13 cellular contexts compared by ENCODE assay signal in genomic region chr7:144824360-144824759, GRCh38. TPM values are rescaled to one million over a fixed set of nuclear protein-coding genes. Genes with fewer than 3 reads are reported as not detected.
DNase-seq lines count a peak whose midpoint lies in the region; ATAC-seq and TF ChIP-seq lines count a peak whose summit lies in the region.
"Had no signal": no experiment of that assay in that cellular context is flagged by ENCODE, and none has a peak within 500 bp of the region (broad histone marks: within the 10 kb centered on the region; RNA-seq: fewer than 3 reads in every experiment).

No MANE protein-coding gene starts in this region.

- no peaks in the 10 kb centered on the region for H3K9me3 ChIP-seq in SK-N-MC (ENCODE audit: low read depth, low read length)
- H3K9me3 ChIP-seq in adrenal gland (replicated peaks in 1 of 3) = no peaks in the 10 kb centered on the region
- no peaks in the 10 kb centered on the region for H3K9me3 ChIP-seq in tibial nerve
- H3K9me3 ChIP-seq: BE2C had no signal

- peaks cover 2% of the 10 kb centered on the region for H3K36me3 Mint-ChIP-seq in activated naive CD4-positive, alpha-beta T cell treated with anti-CD3 and anti-CD28 coated beads for 36 hours (ENCODE audit: low read depth)
- H3K36me3 Mint-ChIP-seq in activated naive CD4-positive, alpha-beta T cell treated with anti-CD3 and anti-CD28 coated beads, Interleukin-2, amount 50 U/mL, for 72 hours = peaks cover 0 to 40% of the 10 kb centered on the region in 2 donors
- H3K36me3 Mint-ChIP-seq in stimulated activated memory B cell treated with anti-CD40 and anti-IgM and Interleukin-4, amounts not matched to agents 10 μg/mL and 1 μg/mL and 100 μg/mL, for 72 hours = no peaks in the 10 kb centered on the region

- intact Hi-C loops in activated naive CD4-positive, alpha-beta T cell treated with anti-CD3 and anti-CD28 coated beads for 36 hours (cut with micrococcal nuclease) = loop anchor here (10.0 kb wide), 1 partner anchor 1540 kb away; the partner anchor contains the start of genes CASP2 and TMEM139
- intact Hi-C loops in adrenal gland (cut with DNase I) = no loop called here

- no peak overlapping the region for H3K9ac ChIP-seq in SK-N-MC (ENCODE audit: insufficient read length)

- TF ChIP-seq POLR2A in adrenal gland (IDR thresholded peaks at IDR 0.05) (no peak), tibial nerve (IDR thresholded peaks at IDR 0.05) (no peak)

- CTCF ChIA-PET in activated naive CD4-positive, alpha-beta T cell treated with anti-CD3 and anti-CD28 coated beads for 36 hours (lab: Charles Lee) = no interaction called here

- peaks cover 0 to 22% of the 10 kb centered on the region in 2 donors for H3K4me1 ChIP-seq in adrenal gland (replicated peaks in 1 of 2)
- H3K4me1 ChIP-seq in tibial nerve = peaks cover 0 to 53% (median 5%) of the 10 kb centered on the region in 4 donors
- H3K4me1 ChIP-seq: BE2C had no signal

- TF ChIP-seq EP300 in tibial nerve (IDR thresholded peaks at IDR 0.05) = no peak

- 45 to 54% (median 49%) methylated on average over 3 of the region's 3 CpGs for WGBS in adrenal gland, 4 donors
- WGBS in tibial nerve, 2 donors = 21 to 29% methylated on average over 3 of the region's 3 CpGs

- H3K9me3 Mint-ChIP-seq in activated naive CD4-positive, alpha-beta T cell treated with anti-CD3 and anti-CD28 coated beads for 36 hours = no peaks in the 10 kb centered on the region
- H3K9me3 Mint-ChIP-seq in activated naive CD4-positive, alpha-beta T cell treated with anti-CD3 and anti-CD28 coated beads, Interleukin-2, amount 50 U/mL, for 72 hours = no peaks in the 10 kb centered on the region
- no peaks in the 10 kb centered on the region for H3K9me3 Mint-ChIP-seq in stimulated activated memory B cell treated with anti-CD40 and anti-IgM and Interleukin-4, amounts not matched to agents 10 μg/mL and 1 μg/mL and 100 μg/mL, for 72 hours
- H3K9me3 Mint-ChIP-seq: activated CD4-positive, alpha-beta memory T cell treated with anti-CD3 and anti-CD28 coated beads for 36 hours; stimulated activated naive B cell treated with anti-CD40 and anti-IgM and Interleukin-4, amounts not matched to agents 10 μg/mL and 1 μg/mL and 100 μg/mL, for 72 hours had no signal

- TF ChIP-seq CTCF in fibroblast of the aortic adventitia (IDR thresholded peaks at IDR 0.05; ENCODE audit: insufficient read depth, low read length) (no peak), adrenal gland (IDR thresholded peaks at IDR 0.05) (no peak), tibial nerve (IDR thresholded peaks at IDR 0.05) (no peak)

- no peak for DNase-seq in activated naive CD4-positive, alpha-beta T cell treated with anti-CD3 and anti-CD28 coated beads for 36 hours
- no peak for DNase-seq in activated naive CD4-positive, alpha-beta T cell treated with anti-CD3 and anti-CD28 coated beads, Interleukin-2, amount 50 U/mL, for 72 hours (ENCODE audit: low spot score in 2 of 2)
- DNase-seq in SK-N-MC (ENCODE audit: low read depth, low spot score) (peak; percentile 30), fibroblast of the aortic adventitia (ENCODE audit: low read depth) (peak; percentile 87), adrenal gland (no peak), tibial nerve (ENCODE audit: low spot score in 2 of 2) (no peak)
- DNase-seq in activated effector memory CD4-positive, alpha-beta T cell treated with Interleukin-2 at 50 U/mL for 16 hours = no peak
- DNase-seq: activated CD4-positive, alpha-beta memory T cell treated with anti-CD3 and anti-CD28 coated beads for 36 hours; anterior cingulate cortex; BE2C; KBM-7; stimulated activated naive B cell treated with anti-CD40 and anti-IgM and Interleukin-4, amounts not matched to agents 10 μg/mL and 1 μg/mL and 100 μg/mL, for 72 hours had no signal

- no peak overlapping the region for H3K4me3 ChIP-seq in SK-N-MC
- no peak overlapping the region for H3K4me3 ChIP-seq in fibroblast of the aortic adventitia (ENCODE audit: low read depth, low read length)
- no peak overlapping the region for H3K4me3 ChIP-seq in adrenal gland
- H3K4me3 ChIP-seq in tibial nerve = no peak overlapping the region

- H3K4me1 Mint-ChIP-seq in activated naive CD4-positive, alpha-beta T cell treated with anti-CD3 and anti-CD28 coated beads for 36 hours (ENCODE audit: low read depth) = peaks cover 76% of the 10 kb centered on the region
- H3K4me1 Mint-ChIP-seq in stimulated activated memory B cell treated with anti-CD40 and anti-IgM and Interleukin-4, amounts not matched to agents 10 μg/mL and 1 μg/mL and 100 μg/mL, for 72 hours = peaks cover 54% of the 10 kb centered on the region

- H3K27ac ChIP-seq in SK-N-MC (peak overlapping the region; percentile 45; the same call in 1 of the 2 replicates), adrenal gland (no peak overlapping the region), tibial nerve (no peak overlapping the region)

- no peak overlapping the region for H3K4me3 Mint-ChIP-seq in activated naive CD4-positive, alpha-beta T cell treated with anti-CD3 and anti-CD28 coated beads for 36 hours
- no peak overlapping the region for H3K4me3 Mint-ChIP-seq in stimulated activated memory B cell treated with anti-CD40 and anti-IgM and Interleukin-4, amounts not matched to agents 10 μg/mL and 1 μg/mL and 100 μg/mL, for 72 hours
- H3K4me3 Mint-ChIP-seq: activated CD4-positive, alpha-beta memory T cell treated with anti-CD3 and anti-CD28 coated beads for 36 hours had no signal

- no peak for ATAC-seq in activated naive CD4-positive, alpha-beta T cell treated with anti-CD3 and anti-CD28 coated beads, Interleukin-2, amount 50 U/mL, for 72 hours
- ATAC-seq in stimulated activated memory B cell treated with anti-CD40 and anti-IgM and Interleukin-4, amounts not matched to agents 10 μg/mL and 1 μg/mL and 100 μg/mL, for 72 hours = no peak
- ATAC-seq: stimulated activated naive B cell treated with anti-CD40 and anti-IgM and Interleukin-4, amounts not matched to agents 10 μg/mL and 1 μg/mL and 100 μg/mL, for 72 hours had no signal

- no peaks in the 10 kb centered on the region for H3K27me3 ChIP-seq in adrenal gland
- H3K27me3 ChIP-seq in tibial nerve = no peaks in the 10 kb centered on the region
- H3K27me3 ChIP-seq: BE2C had no signal

- H3K36me3 ChIP-seq in SK-N-MC (ENCODE audit: insufficient read depth, low read length) (no peaks in the 10 kb centered on the region), adrenal gland (replicated peaks in 1 of 2) (no peaks in the 10 kb centered on the region), tibial nerve (no peaks in the 10 kb centered on the region)
- H3K36me3 ChIP-seq: BE2C had no signal

- peak overlapping the region; percentile 30 for H3K27ac Mint-ChIP-seq in activated naive CD4-positive, alpha-beta T cell treated with anti-CD3 and anti-CD28 coated beads for 36 hours
- peak overlapping the region in 1 of 2 donors; percentile 87 for H3K27ac Mint-ChIP-seq in activated naive CD4-positive, alpha-beta T cell treated with anti-CD3 and anti-CD28 coated beads, Interleukin-2, amount 50 U/mL, for 72 hours
- peak overlapping the region; percentile 94 for H3K27ac Mint-ChIP-seq in stimulated activated memory B cell treated with anti-CD40 and anti-IgM and Interleukin-4, amounts not matched to agents 10 μg/mL and 1 μg/mL and 100 μg/mL, for 72 hours

- no peaks in the 10 kb centered on the region for H3K27me3 Mint-ChIP-seq in activated naive CD4-positive, alpha-beta T cell treated with anti-CD3 and anti-CD28 coated beads for 36 hours (ENCODE audit: low read depth)
- no peaks in the 10 kb centered on the region for H3K27me3 Mint-ChIP-seq in stimulated activated memory B cell treated with anti-CD40 and anti-IgM and Interleukin-4, amounts not matched to agents 10 μg/mL and 1 μg/mL and 100 μg/mL, for 72 hours
- H3K27me3 Mint-ChIP-seq: activated CD4-positive, alpha-beta memory T cell treated with anti-CD3 and anti-CD28 coated beads for 36 hours; stimulated activated naive B cell treated with anti-CD40 and anti-IgM and Interleukin-4, amounts not matched to agents 10 μg/mL and 1 μg/mL and 100 μg/mL, for 72 hours had no signal

RNA-seq across cellular contexts. Expression of gene TPK1, which starts 11.5 kb away (rescaled TPM):
- total RNA-seq in activated naive CD4-positive, alpha-beta T cell treated with anti-CD3 and anti-CD28 coated beads for 36 hours = 10 to 100 TPM; 26.4 to 28.6 TPM
- 10 to 100 TPM; 20.8 to 23.1 TPM for total RNA-seq in activated naive CD4-positive, alpha-beta T cell treated with anti-CD3 and anti-CD28 coated beads, Interleukin-2, amount 50 U/mL, for 72 hours
- total RNA-seq in fibroblast of the aortic adventitia (ENCODE audit: low replicate concordance) (6.5 and 7.6 TPM in 2 replicates), adrenal gland (10 to 100 TPM in 5 of 8 donors, 1 to 10 TPM in 3; 6.3 to 10.6 (median 10.1) TPM), tibial nerve (10 to 100 TPM in 2 of 4 donors, 1 to 10 TPM in 2; 4.5 to 18.8 (median 8.3) TPM)
- 1 to 10 TPM; 3.7 to 9.6 (median 4.6) TPM for polyA plus RNA-seq in adrenal gland

Comparison
In these comparisons a context has a peak if more than half of its experiments do, and no peak if none do; other contexts are left out.
1. DNase-seq: peak in SK-N-MC (single experiment) and fibroblast of the aortic adventitia (single experiment); none in activated naive CD4-positive, alpha-beta T cell treated with anti-CD3 and anti-CD28 coated beads for 36 hours (single experiment), activated naive CD4-positive, alpha-beta T cell treated with anti-CD3 and anti-CD28 coated beads, Interleukin-2, amount 50 U/mL, for 72 hours (0 of 2), activated effector memory CD4-positive, alpha-beta T cell treated with Interleukin-2 at 50 U/mL for 16 hours (single experiment), adrenal gland (0 of 7) and tibial nerve (0 of 2).